In genomic region chr1:50527249-50527986, GRCh38 we compare ENCODE assay signal across 25 cellular contexts.
DNase-seq lines count a peak whose midpoint lies in the region; ATAC-seq, FAIRE-seq and TF ChIP-seq lines count a peak whose summit lies in the region.
"Had no signal": no experiment of that assay in that cellular context is flagged by ENCODE, and none has a peak within 500 bp of the region (broad histone marks: within the 10 kb centered on the region; RNA-seq: fewer than 3 reads in every experiment).

No MANE protein-coding gene starts in this region.

- H3K4me1 ChIP-seq in DND-41 (ENCODE audit: insufficient read depth, low read length) (no peaks in the 10 kb centered on the region), pancreas (no peaks in the 10 kb centered on the region)
- H3K4me1 ChIP-seq: BLaER1, gastroesophageal sphincter, stomach, upper lobe of left lung had no signal

- intact Hi-C loops in pancreas (cut with DNase I), result no loop called here

- no peak overlapping the region for H3K9ac ChIP-seq in DND-41 (ENCODE audit: low read depth, low read length)
- H3K9ac ChIP-seq: BLaER1 had no signal

- no peak overlapping the region for H2AFZ ChIP-seq in DND-41 (ENCODE audit: low read depth, low read length)

- DNase-seq in DND-41 (no peak), iris pigment epithelial cell (ENCODE audit: low read depth) (peak; percentile 1), OCI-M1 (lab: John Stamatoyannopoulos, UW) (no peak), pancreas (no peak)
- no peak for DNase-seq in activated effector memory CD4-positive, alpha-beta T cell treated with anti-CD3 and anti-CD28 coated beads, Interleukin-2, amount 50 U/mL, for 16 hours
- DNase-seq in effector CD8-positive, alpha-beta T cell (lab: John Stamatoyannopoulos, UW), result no peak
- DNase-seq: activated CD4-positive, alpha-beta T cell treated with anti-CD3 and anti-CD28 coated beads, Interleukin-2, amount 50 U/mL, for 4 hours; activated naive CD4-positive, alpha-beta T cell; amniotic stem cell; H7; midbrain; NCI-H1417 treated with DMSO at 0.1 percent for 48 hours; NCI-H524 treated with DMSO at 0.1 percent for 48 hours; SHP77 treated with DMSO at 0.1 percent for 48 hours; stimulated activated CD4-positive, alpha-beta T cell treated with anti-CD3 and anti-CD28 coated beads, Interleukin-4, amount 100 ng/mL, for 1 hour; stomach; upper lobe of left lung had no signal

- H3K36me3 ChIP-seq in DND-41 (ENCODE audit: insufficient read depth, low read length) (peaks cover 19% of the 10 kb centered on the region; the same call in 1 of the 2 replicates), pancreas (no peaks in the 10 kb centered on the region)

- H3K4me3 ChIP-seq in DND-41 (ENCODE audit: low read depth in 1 of 2, low read length in 2 of 2) (no peak overlapping the region), pancreas (no peak overlapping the region)
- H3K4me3 ChIP-seq: BLaER1, gastroesophageal sphincter, skin epidermis, stomach, upper lobe of left lung had no signal

- no peaks in the 10 kb centered on the region for H4K20me1 ChIP-seq in DND-41 (ENCODE audit: insufficient read depth, low read length)
- H4K20me1 ChIP-seq: BLaER1 had no signal

- 73 to 82% methylated on average over 3 of the region's 3 CpGs for WGBS in pancreas, 2 donors

- H3K9me3 ChIP-seq in DND-41 (ENCODE audit: insufficient read depth, low read length, severe bottlenecking) (no peaks in the 10 kb centered on the region), pancreas (peaks cover 0 to 4% (median 0%) of the 10 kb centered on the region in 4 donors)
- H3K9me3 ChIP-seq: gastroesophageal sphincter had no signal

- H3K79me2 ChIP-seq in DND-41 (ENCODE audit: insufficient read depth, low read length), result no peaks in the 10 kb centered on the region

- H3K4me2 ChIP-seq in DND-41 (ENCODE audit: insufficient read depth, low read length), result no peak overlapping the region
- H3K4me2 ChIP-seq: BLaER1 had no signal

- no peaks in the 10 kb centered on the region for H3K27me3 ChIP-seq in DND-41 (ENCODE audit: insufficient read depth, low read length, poor library complexity)
- H3K27me3 ChIP-seq in pancreas, result no peaks in the 10 kb centered on the region
- H3K27me3 ChIP-seq: BLaER1, gastroesophageal sphincter, stomach, upper lobe of left lung had no signal

- TF ChIP-seq CTCF in DND-41 (IDR thresholded peaks at IDR 0.05; ENCODE audit: borderline replicate concordance, extremely low read depth, low read length, poor library complexity, severe bottlenecking) (no peak), pancreas (IDR thresholded peaks at IDR 0.05) (no peak)

- ATAC-seq in DND-41 (ENCODE audit: insufficient read depth, low read depth), result peak; percentile 27; the same call in 1 of the 3 replicates
- peak; percentile 71 for ATAC-seq in GM21423 (IDR thresholded peaks at IDR 0.05; ENCODE audit: unreplicated experiment)
- peak; percentile 69 for ATAC-seq in HG03139 (IDR thresholded peaks at IDR 0.05; ENCODE audit: unreplicated experiment)
- ATAC-seq in pancreas, result no peak
- ATAC-seq: esophagus mucosa, gastroesophageal sphincter had no signal

- no peak overlapping the region for H3K27ac ChIP-seq in DND-41 (ENCODE audit: low read length)
- no peak overlapping the region for H3K27ac ChIP-seq in pancreas
- H3K27ac ChIP-seq: BLaER1, gastroesophageal sphincter, skin epidermis, stomach, upper lobe of left lung had no signal

- no peak for FAIRE-seq in pancreas (lab: Jason Lieb, UNC)
- FAIRE-seq: A204.1, G401.6 had no signal

Comparison
In these comparisons a context has a peak if more than half of its experiments do, and no peak if none do; other contexts are left out.
1. ATAC-seq: peak in DND-41 (single experiment), GM21423 (single experiment) and HG03139 (single experiment); none in pancreas (0 of 4).